In the genomic region with DNA sequence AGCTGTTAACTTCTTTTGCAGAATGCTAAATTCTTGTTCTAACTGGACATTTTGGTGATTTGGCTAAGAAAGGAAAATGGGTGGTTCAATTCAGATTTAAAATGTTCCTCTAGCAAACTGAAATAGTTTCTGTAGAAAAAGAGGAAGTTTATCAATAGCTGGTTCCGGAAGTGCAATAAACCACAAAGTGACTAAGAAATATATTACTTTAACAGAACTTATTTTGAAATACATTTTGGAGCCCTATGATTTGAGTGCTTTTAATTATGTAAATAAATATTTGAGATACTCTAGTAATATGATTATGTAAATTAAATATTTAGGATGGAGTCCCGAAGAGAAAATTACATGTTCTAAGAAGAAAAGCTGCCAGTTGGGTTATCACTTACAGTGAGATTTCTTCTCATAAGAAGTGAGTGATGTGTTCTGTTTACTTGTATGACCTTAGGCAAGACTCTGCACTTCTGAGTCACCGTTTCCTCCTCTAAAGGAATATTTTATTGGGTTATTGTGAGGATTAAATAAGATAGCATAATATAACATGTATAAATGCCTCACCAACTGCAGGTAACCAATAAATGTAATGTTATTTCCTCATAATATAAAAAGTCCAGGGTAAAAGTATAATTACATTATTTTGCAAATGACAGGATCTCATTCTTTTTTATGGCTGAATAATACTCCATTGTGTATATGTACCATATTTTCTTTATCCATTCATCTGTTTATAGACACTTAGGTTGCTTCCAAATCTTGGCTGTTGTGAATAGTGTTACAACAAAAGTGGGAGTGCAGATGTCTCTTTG, we compare ENCODE assay signal across 1 cellular context.
TF ChIP-seq lines count a peak whose summit lies in the region.

A gene with protein sequence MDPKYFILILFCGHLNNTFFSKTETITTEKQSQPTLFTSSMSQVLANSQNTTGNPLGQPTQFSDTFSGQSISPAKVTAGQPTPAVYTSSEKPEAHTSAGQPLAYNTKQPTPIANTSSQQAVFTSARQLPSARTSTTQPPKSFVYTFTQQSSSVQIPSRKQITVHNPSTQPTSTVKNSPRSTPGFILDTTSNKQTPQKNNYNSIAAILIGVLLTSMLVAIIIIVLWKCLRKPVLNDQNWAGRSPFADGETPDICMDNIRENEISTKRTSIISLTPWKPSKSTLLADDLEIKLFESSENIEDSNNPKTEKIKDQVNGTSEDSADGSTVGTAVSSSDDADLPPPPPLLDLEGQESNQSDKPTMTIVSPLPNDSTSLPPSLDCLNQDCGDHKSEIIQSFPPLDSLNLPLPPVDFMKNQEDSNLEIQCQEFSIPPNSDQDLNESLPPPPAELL (minus strand): TSS at position 73 of the 806 bp plus-strand sequence. CDS start 8,445 bp downstream, outside the sequence.

TF ChIP-seq in GM12878, 131 proteins besides CTCF, POLR2A, EP300 and RAD21 (continued from another document and continues in another):
- TF ChIP-seq USF2 (IDR thresholded peaks at IDR 0.05; ENCODE audit: borderline replicate concordance, low read depth, low read length), result no peak
- no peak for TF ChIP-seq SREBF1 (IDR thresholded peaks at IDR 0.05; ENCODE audit: low read length)
- TF ChIP-seq MYC (IDR thresholded peaks at IDR 0.05; ENCODE audit: insufficient read depth, insufficient read length, insufficient replicate concordance, low read length, severe bottlenecking), result no peak
- no peak for TF ChIP-seq KDM1A (IDR thresholded peaks at IDR 0.05; ENCODE audit: borderline replicate concordance)
- TF ChIP-seq NR2C1 (IDR thresholded peaks at IDR 0.05), result no peak
- TF ChIP-seq, protein P1, sequence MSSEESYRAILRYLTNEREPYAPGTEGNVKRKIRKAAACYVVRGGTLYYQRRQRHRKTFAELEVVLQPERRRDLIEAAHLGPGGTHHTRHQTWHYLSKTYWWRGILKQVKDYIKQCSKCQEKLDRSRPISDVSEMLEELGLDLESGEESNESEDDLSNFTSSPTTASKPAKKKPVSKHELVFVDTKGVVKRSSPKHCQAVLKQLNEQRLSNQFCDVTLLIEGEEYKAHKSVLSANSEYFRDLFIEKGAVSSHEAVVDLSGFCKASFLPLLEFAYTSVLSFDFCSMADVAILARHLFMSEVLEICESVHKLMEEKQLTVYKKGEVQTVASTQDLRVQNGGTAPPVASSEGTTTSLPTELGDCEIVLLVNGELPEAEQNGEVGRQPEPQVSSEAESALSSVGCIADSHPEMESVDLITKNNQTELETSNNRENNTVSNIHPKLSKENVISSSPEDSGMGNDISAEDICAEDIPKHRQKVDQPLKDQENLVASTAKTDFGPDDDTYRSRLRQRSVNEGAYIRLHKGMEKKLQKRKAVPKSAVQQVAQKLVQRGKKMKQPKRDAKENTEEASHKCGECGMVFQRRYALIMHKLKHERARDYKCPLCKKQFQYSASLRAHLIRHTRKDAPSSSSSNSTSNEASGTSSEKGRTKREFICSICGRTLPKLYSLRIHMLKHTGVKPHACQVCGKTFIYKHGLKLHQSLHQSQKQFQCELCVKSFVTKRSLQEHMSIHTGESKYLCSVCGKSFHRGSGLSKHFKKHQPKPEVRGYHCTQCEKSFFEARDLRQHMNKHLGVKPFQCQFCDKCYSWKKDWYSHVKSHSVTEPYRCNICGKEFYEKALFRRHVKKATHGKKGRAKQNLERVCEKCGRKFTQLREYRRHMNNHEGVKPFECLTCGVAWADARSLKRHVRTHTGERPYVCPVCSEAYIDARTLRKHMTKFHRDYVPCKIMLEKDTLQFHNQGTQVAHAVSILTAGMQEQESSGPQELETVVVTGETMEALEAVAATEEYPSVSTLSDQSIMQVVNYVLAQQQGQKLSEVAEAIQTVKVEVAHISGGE (CRISPR knock-in tag; IDR thresholded peaks at IDR 0.05), result no peak
- TF ChIP-seq PML (IDR thresholded peaks at IDR 0.05; ENCODE audit: low read length), result 0 out of 2 replicates have a peak, but pooled peaks have one; percentile 23
- TF ChIP-seq DPF2 (IDR thresholded peaks at IDR 0.05), result peak; percentile 54; the same call in 1 of the 2 replicates
- TF ChIP-seq GATAD2B (conservative IDR thresholded peaks at IDR 0.05; ENCODE audit: low read depth), result no peak
- TF ChIP-seq E2F8 (IDR thresholded peaks at IDR 0.05; ENCODE audit: low read depth, partially characterized antibody), result no peak
- no peak; a peak in 1 of 4 replicates for TF ChIP-seq ETV6 (conservative IDR thresholded peaks at IDR 0.05 in 1 of 2, IDR thresholded peaks at IDR 0.05 in 1 of 2; ENCODE audit: borderline replicate concordance in 1 of 2, low read depth in 1 of 2)
- no peak for TF ChIP-seq TCF7 (IDR thresholded peaks at IDR 0.05; ENCODE audit: borderline replicate concordance)
- TF ChIP-seq TCF12 (IDR thresholded peaks at IDR 0.05; ENCODE audit: low read depth, low read length), result no peak
- no peak; a peak in 1 of 4 replicates for TF ChIP-seq CEBPB (IDR thresholded peaks at IDR 0.05; ENCODE audit: borderline replicate concordance in 1 of 2, low read depth in 2 of 2, low read length in 2 of 2)
- no peak for TF ChIP-seq ELK1 (IDR thresholded peaks at IDR 0.05; ENCODE audit: low read depth, low read length)
- TF ChIP-seq MEF2B (IDR thresholded peaks at IDR 0.05; ENCODE audit: partially characterized antibody, poor library complexity, severe bottlenecking), result peak; percentile 34
- TF ChIP-seq SMC3 (IDR thresholded peaks at IDR 0.05; ENCODE audit: borderline replicate concordance, low read length), result no peak
- TF ChIP-seq ESRRA (IDR thresholded peaks at IDR 0.05; ENCODE audit: low read length), result no peak
- TF ChIP-seq CUX1 (IDR thresholded peaks at IDR 0.05; ENCODE audit: insufficient replicate concordance, low read depth, low read length), result no peak
- TF ChIP-seq CBX5 (IDR thresholded peaks at IDR 0.05; ENCODE audit: low read depth), result no peak
- TF ChIP-seq KAT2A (conservative IDR thresholded peaks at IDR 0.05; ENCODE audit: control insufficient read depth, low read depth, low read length), result no peak
- TF ChIP-seq SP1 (IDR thresholded peaks at IDR 0.05; ENCODE audit: low read depth, low read length), result no peak
- TF ChIP-seq EED (IDR thresholded peaks at IDR 0.05; ENCODE audit: low read depth), result no peak
- TF ChIP-seq, protein P2, sequence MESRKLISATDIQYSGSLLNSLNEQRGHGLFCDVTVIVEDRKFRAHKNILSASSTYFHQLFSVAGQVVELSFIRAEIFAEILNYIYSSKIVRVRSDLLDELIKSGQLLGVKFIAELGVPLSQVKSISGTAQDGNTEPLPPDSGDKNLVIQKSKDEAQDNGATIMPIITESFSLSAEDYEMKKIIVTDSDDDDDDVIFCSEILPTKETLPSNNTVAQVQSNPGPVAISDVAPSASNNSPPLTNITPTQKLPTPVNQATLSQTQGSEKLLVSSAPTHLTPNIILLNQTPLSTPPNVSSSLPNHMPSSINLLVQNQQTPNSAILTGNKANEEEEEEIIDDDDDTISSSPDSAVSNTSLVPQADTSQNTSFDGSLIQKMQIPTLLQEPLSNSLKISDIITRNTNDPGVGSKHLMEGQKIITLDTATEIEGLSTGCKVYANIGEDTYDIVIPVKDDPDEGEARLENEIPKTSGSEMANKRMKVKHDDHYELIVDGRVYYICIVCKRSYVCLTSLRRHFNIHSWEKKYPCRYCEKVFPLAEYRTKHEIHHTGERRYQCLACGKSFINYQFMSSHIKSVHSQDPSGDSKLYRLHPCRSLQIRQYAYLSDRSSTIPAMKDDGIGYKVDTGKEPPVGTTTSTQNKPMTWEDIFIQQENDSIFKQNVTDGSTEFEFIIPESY (IDR thresholded peaks at IDR 0.05), result no peak
- no peak for TF ChIP-seq POU2F2 (IDR thresholded peaks at IDR 0.05; ENCODE audit: borderline replicate concordance, low read depth, low read length)
- no peak for TF ChIP-seq ATF7 (IDR thresholded peaks at IDR 0.05; ENCODE audit: low read depth)
- TF ChIP-seq IRF4 (IDR thresholded peaks at IDR 0.05; ENCODE audit: low read depth, low read length), result no peak
- no peak for TF ChIP-seq NKRF (conservative IDR thresholded peaks at IDR 0.05)
- peak; percentile 48; the same call in 1 of the 2 replicates for TF ChIP-seq MTA2 (IDR thresholded peaks at IDR 0.05; ENCODE audit: low read depth)
- no peak for TF ChIP-seq CBFB (IDR thresholded peaks at IDR 0.05; ENCODE audit: low read depth)
- TF ChIP-seq PAX8 (IDR thresholded peaks at IDR 0.05), result no peak
- no peak for TF ChIP-seq SMAD5 (IDR thresholded peaks at IDR 0.05; ENCODE audit: low read depth)
- TF ChIP-seq TBL1XR1 (IDR thresholded peaks at IDR 0.05; ENCODE audit: low read depth, low read length), result no peak
- TF ChIP-seq SIX5 (IDR thresholded peaks at IDR 0.05; ENCODE audit: low read depth, low read length, severe bottlenecking), result no peak
- no peak for TF ChIP-seq JUND (IDR thresholded peaks at IDR 0.05; ENCODE audit: low read depth, low read length)
- TF ChIP-seq TARDBP (IDR thresholded peaks at IDR 0.05; ENCODE audit: borderline replicate concordance), result no peak
- no peak for TF ChIP-seq BACH1 (IDR thresholded peaks at IDR 0.05; ENCODE audit: borderline replicate concordance)
- TF ChIP-seq SMAD1 (IDR thresholded peaks at IDR 0.05; ENCODE audit: low read depth, partially characterized antibody), result no peak
- no peak for TF ChIP-seq ZNF622 (IDR thresholded peaks at IDR 0.05)
